In the genomic region with DNA sequence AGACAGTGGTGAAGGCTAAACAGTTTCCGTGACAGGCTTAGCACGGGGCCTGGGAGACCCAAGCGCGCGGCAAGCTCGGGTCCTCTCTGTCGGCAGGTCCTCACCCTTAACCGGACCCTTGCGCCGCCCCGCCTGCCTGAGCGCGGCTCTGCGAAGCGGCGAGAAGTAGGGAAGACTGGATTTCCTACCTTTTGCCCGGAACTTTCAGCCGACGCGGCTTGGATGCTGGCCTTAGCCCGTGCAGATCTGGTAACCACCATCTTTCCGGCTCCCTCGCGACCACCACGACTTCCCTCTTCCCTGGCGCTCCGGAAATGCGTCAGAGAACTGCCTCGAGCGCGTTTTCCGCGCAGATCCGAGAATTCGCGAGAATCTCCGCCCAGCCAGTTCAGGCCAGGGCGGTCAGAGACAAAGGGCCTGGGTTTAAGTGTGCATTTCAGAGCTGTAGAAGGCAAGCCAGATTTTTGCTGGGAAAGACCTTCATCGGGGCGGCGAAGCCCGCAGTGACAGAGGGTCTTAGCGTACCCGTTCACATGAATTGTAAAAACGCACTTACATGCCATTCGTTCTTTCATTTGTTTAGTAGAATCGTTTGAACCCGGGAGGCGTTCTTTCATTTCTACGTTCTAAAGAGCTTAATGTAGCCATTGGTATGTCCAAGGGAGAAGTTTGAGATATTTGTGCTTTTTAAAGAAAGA, we compare ENCODE assay signal across 7 cellular contexts. TPM values are rescaled to one million over a fixed set of nuclear protein-coding genes. Genes with fewer than 3 reads are reported as not detected.
DNase-seq lines count a peak whose midpoint lies in the region; ATAC-seq and TF ChIP-seq lines count a peak whose summit lies in the region.

A gene with protein sequence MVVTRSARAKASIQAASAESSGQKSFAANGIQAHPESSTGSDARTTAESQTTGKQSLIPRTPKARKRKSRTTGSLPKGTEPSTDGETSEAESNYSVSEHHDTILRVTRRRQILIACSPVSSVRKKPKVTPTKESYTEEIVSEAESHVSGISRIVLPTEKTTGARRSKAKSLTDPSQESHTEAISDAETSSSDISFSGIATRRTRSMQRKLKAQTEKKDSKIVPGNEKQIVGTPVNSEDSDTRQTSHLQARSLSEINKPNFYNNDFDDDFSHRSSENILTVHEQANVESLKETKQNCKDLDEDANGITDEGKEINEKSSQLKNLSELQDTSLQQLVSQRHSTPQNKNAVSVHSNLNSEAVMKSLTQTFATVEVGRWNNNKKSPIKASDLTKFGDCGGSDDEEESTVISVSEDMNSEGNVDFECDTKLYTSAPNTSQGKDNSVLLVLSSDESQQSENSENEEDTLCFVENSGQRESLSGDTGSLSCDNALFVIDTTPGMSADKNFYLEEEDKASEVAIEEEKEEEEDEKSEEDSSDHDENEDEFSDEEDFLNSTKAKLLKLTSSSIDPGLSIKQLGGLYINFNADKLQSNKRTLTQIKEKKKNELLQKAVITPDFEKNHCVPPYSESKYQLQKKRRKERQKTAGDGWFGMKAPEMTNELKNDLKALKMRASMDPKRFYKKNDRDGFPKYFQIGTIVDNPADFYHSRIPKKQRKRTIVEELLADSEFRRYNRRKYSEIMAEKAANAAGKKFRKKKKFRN (minus strand): TSS at position 318 of the 698 bp plus-strand sequence. CDS start 58 bp downstream, at position 260.

- no peak for TF ChIP-seq CTCF in astrocyte of the cerebellum (IDR thresholded peaks at IDR 0.05; ENCODE audit: low read depth, low read length, missing control alignments)

- peak within 1 kb of the TSS; percentile 67 for H3K4me3 ChIP-seq in astrocyte of the cerebellum (ENCODE audit: low read depth, low read length)

- in situ Hi-C loops in astrocyte of the cerebellum (cut with HindIII; ENCODE audit: low sequenced_read_pairs) = no loop called here

- ATAC-seq in GM18505 (IDR thresholded peaks at IDR 0.05; ENCODE audit: unreplicated experiment) = peak; percentile 93
- peak; percentile 93 for ATAC-seq in HG02970 (IDR thresholded peaks at IDR 0.05; ENCODE audit: low FRiP score, unreplicated experiment)

- peak; percentile 99 for TF ChIP-seq POLR2A in GM18505 (IDR thresholded peaks at IDR 0.05; ENCODE audit: borderline replicate concordance, extremely low read depth, insufficient read depth, insufficient read length)

- DNase-seq in NCI-H1930 (lab: John Stamatoyannopoulos, UW) (peak; percentile 85 to 86), T-helper 9 cell (peak; percentile 79), astrocyte of the cerebellum (ENCODE audit: low read depth) (peak; percentile 75), hepatic stellate cell (ENCODE audit: low spot score) (peak; percentile 89), renal cortical epithelial cell (ENCODE audit: low read depth) (peak; percentile 78)

RNA-seq across cellular contexts. Expression of the gene that starts here (rescaled TPM):
- 48.6 and 51.7 TPM in 2 replicates for total RNA-seq in renal cortical epithelial cell

Comparison
In these comparisons a context has a peak if more than half of its experiments do, and no peak if none do; other contexts are left out.
1. Peak in every context shown above with its lines: DNase-seq, ATAC-seq and H3K4me3 ChIP-seq.